17 cellular contexts compared by ENCODE assay signal in genomic region chr2:234795272-234795920, GRCh38.
DNase-seq lines count a peak whose midpoint lies in the region; ATAC-seq and TF ChIP-seq lines count a peak whose summit lies in the region.
"Had no signal": no experiment of that assay in that cellular context is flagged by ENCODE, and none has a peak within 500 bp of the region (broad histone marks: within the 10 kb centered on the region; RNA-seq: fewer than 3 reads in every experiment).

No MANE protein-coding gene starts in this region.

- H3K4me3 Mint-ChIP-seq in WTC11, result no peak overlapping the region
- no peak overlapping the region for H3K4me3 Mint-ChIP-seq in CD4-positive, alpha-beta memory T cell
- H3K4me3 Mint-ChIP-seq: naive thymus-derived CD4-positive, alpha-beta T cell; T-helper 1 cell treated with Interleukin-12 subunit alpha and Interleukin-12 subunit beta and Interleukin-4 antibody, amounts not matched to agents 30 μg/mL and 1 μg/mL, for 36 hours had no signal

- peak overlapping the region; percentile 11; the same call in 1 of the 2 replicates for H3K27ac Mint-ChIP-seq in WTC11
- H3K27ac Mint-ChIP-seq in CD4-positive, alpha-beta memory T cell, result no peak overlapping the region
- H3K27ac Mint-ChIP-seq: naive thymus-derived CD4-positive, alpha-beta T cell; T-helper 1 cell treated with Interleukin-12 subunit alpha and Interleukin-12 subunit beta and Interleukin-4 antibody, amounts not matched to agents 30 μg/mL and 1 μg/mL, for 36 hours had no signal

- TF ChIP-seq CTCF in WTC11 (IDR thresholded peaks at IDR 0.05), result no peak
- no peak for TF ChIP-seq CTCF in gastroesophageal sphincter (IDR thresholded peaks at IDR 0.05)

- WGBS in gastroesophageal sphincter (ENCODE audit: low coverage in 1 of 2), 2 donors, result 72 to 77% methylated on average over 5 to 6 of the region's 6 CpGs

- peaks cover 35% of the 10 kb centered on the region for H3K4me1 Mint-ChIP-seq in WTC11
- H3K4me1 Mint-ChIP-seq in CD4-positive, alpha-beta memory T cell, result no peaks in the 10 kb centered on the region
- H3K4me1 Mint-ChIP-seq: naive thymus-derived CD4-positive, alpha-beta T cell had no signal

- H3K27me3 ChIP-seq in gastroesophageal sphincter, result no peaks in the 10 kb centered on the region
- H3K27me3 ChIP-seq in CD4-positive, alpha-beta memory T cell (ENCODE audit: insufficient read depth, low read length), result no peaks in the 10 kb centered on the region
- H3K27me3 ChIP-seq: stomach had no signal

- no peaks in the 10 kb centered on the region for H3K36me3 ChIP-seq in gastroesophageal sphincter
- no peaks in the 10 kb centered on the region for H3K36me3 ChIP-seq in CD4-positive, alpha-beta memory T cell (ENCODE audit: insufficient read depth, low read length)
- H3K36me3 ChIP-seq: stomach had no signal

- H3K27ac ChIP-seq in gastroesophageal sphincter, result no peak overlapping the region
- H3K27ac ChIP-seq in CD4-positive, alpha-beta memory T cell (ENCODE audit: low read depth, low read length), result no peak overlapping the region
- H3K27ac ChIP-seq: stomach had no signal

- POLR2A ChIA-PET in WTC11 (lab: Charles Lee), result no interaction called here
- POLR2A ChIA-PET in CD4-positive, alpha-beta memory T cell (lab: Charles Lee; ENCODE audit: partially characterized antibody), result no interaction called here

- no peak for ATAC-seq in WTC11
- no peak for ATAC-seq in gastroesophageal sphincter
- ATAC-seq in GM21619 (IDR thresholded peaks at IDR 0.05; ENCODE audit: unreplicated experiment), result no peak
- ATAC-seq: activated CD4-positive, CD25-positive, alpha-beta regulatory T cell treated with anti-CD3 and anti-CD28 coated beads, Interleukin-2, amount 50 U/mL, for 24 hours; naive thymus-derived CD4-positive, alpha-beta T cell had no signal

- TF ChIP-seq EP300 in gastroesophageal sphincter (IDR thresholded peaks at IDR 0.05), result no peak

- peaks cover 12% of the 10 kb centered on the region for H3K27me3 Mint-ChIP-seq in WTC11 (ENCODE audit: low read depth)
- peaks cover 10 to 16% of the 10 kb centered on the region in 2 donors for H3K27me3 Mint-ChIP-seq in CD4-positive, alpha-beta memory T cell

- H3K36me3 Mint-ChIP-seq in WTC11, result no peaks in the 10 kb centered on the region
- no peaks in the 10 kb centered on the region for H3K36me3 Mint-ChIP-seq in CD4-positive, alpha-beta memory T cell
- H3K36me3 Mint-ChIP-seq: naive thymus-derived CD4-positive, alpha-beta T cell had no signal

- no peaks in the 10 kb centered on the region for H3K9me3 Mint-ChIP-seq in WTC11
- peaks cover 0 to 2% (median 0%) of the 10 kb centered on the region in 8 donors for H3K9me3 Mint-ChIP-seq in CD4-positive, alpha-beta memory T cell
- H3K9me3 Mint-ChIP-seq: T-helper 1 cell treated with Interleukin-12 subunit alpha and Interleukin-12 subunit beta and Interleukin-4 antibody, amounts not matched to agents 30 μg/mL and 1 μg/mL, for 36 hours had no signal

- H3K4me3 ChIP-seq in gastroesophageal sphincter, result no peak overlapping the region
- H3K4me3 ChIP-seq in CD4-positive, alpha-beta memory T cell (ENCODE audit: low read length in 2 of 2), result no peak overlapping the region
- H3K4me3 ChIP-seq: lung, stomach had no signal

- CTCF ChIA-PET in WTC11 (lab: Charles Lee), result interaction anchor here (0.5 to 1.3 kb wide), 2 partner anchors 250 to 322 kb away, joined by 3 read pairs; no protein-coding TSS in a partner anchor
- CTCF ChIA-PET in CD4-positive, alpha-beta memory T cell (lab: Charles Lee; ENCODE audit: partially characterized antibody), result no interaction called here

- H3K4me1 ChIP-seq in gastroesophageal sphincter, result no peaks in the 10 kb centered on the region
- H3K4me1 ChIP-seq in CD4-positive, alpha-beta memory T cell (ENCODE audit: insufficient read depth, low read length), result no peaks in the 10 kb centered on the region

- no peaks in the 10 kb centered on the region for H3K9me3 ChIP-seq in gastroesophageal sphincter
- H3K9me3 ChIP-seq in CD4-positive, alpha-beta memory T cell (ENCODE audit: control insufficient read depth in 1 of 2, low read length in 2 of 2), result no peaks in the 10 kb centered on the region
- H3K9me3 ChIP-seq: stomach had no signal

- DNase-seq in SHP77 treated with DMSO at 0.1 percent for 48 hours (lab: John Stamatoyannopoulos, UW) (peak; percentile 7), SHP77 (lab: John Stamatoyannopoulos, UW) (no peak), WTC11 (ENCODE audit: low spot score) (no peak), left kidney (ENCODE audit: low read depth, low spot score) (peak; percentile 57), NCI-H1048 (lab: John Stamatoyannopoulos, UW) (no peak)
- DNase-seq in CD4-positive, alpha-beta memory T cell, result no peak
- DNase-seq: ACHN; activated effector memory CD4-positive, alpha-beta T cell treated with Interleukin-2 at 50 U/mL for 16 hours; amniotic stem cell; naive thymus-derived CD4-positive, alpha-beta T cell; Right ventricle myocardium superior; stomach had no signal

- intact Hi-C loops in CD4-positive, alpha-beta memory T cell (cut with micrococcal nuclease), result no loop called here

- no peak for TF ChIP-seq POLR2A in gastroesophageal sphincter (IDR thresholded peaks at IDR 0.05)

TF ChIP-seq in WTC11, 78 proteins besides CTCF, POLR2A, EP300 and RAD21:
- TF ChIP-seq ZNF396 (CRISPR knock-in tag; IDR thresholded peaks at IDR 0.05; ENCODE audit: borderline replicate concordance) (no peak), KAT7 (CRISPR knock-in tag; IDR thresholded peaks at IDR 0.05; ENCODE audit: borderline replicate concordance) (no peak), SOX15 (CRISPR knock-in tag; IDR thresholded peaks at IDR 0.05) (no peak), SMAD3 (CRISPR knock-in tag; IDR thresholded peaks at IDR 0.05; ENCODE audit: borderline replicate concordance) (no peak), ATF1 (CRISPR knock-in tag; IDR thresholded peaks at IDR 0.05) (no peak), NFE2L1 (CRISPR knock-in tag; IDR thresholded peaks at IDR 0.05) (no peak), RELA (CRISPR knock-in tag; IDR thresholded peaks at IDR 0.05; ENCODE audit: borderline replicate concordance) (no peak), JAZF1 (CRISPR knock-in tag; IDR thresholded peaks at IDR 0.05) (no peak), CREM (CRISPR knock-in tag; IDR thresholded peaks at IDR 0.05) (no peak), CBFB (CRISPR knock-in tag; IDR thresholded peaks at IDR 0.05; ENCODE audit: low read depth) (no peak), ELF4 (CRISPR knock-in tag; IDR thresholded peaks at IDR 0.05; ENCODE audit: low read depth) (no peak), TEAD1 (CRISPR knock-in tag; IDR thresholded peaks at IDR 0.05) (no peak)

Comparison
In these comparisons a context has a peak if more than half of its experiments do, and no peak if none do; other contexts are left out.
1. DNase-seq: peak in SHP77 treated with DMSO at 0.1 percent for 48 hours (single experiment) and left kidney (single experiment); none in SHP77 (0 of 2), WTC11 (single experiment), CD4-positive, alpha-beta memory T cell (0 of 5) and NCI-H1048 (single experiment).